ENCODE assay signal across 19 cellular contexts in the genomic region with DNA sequence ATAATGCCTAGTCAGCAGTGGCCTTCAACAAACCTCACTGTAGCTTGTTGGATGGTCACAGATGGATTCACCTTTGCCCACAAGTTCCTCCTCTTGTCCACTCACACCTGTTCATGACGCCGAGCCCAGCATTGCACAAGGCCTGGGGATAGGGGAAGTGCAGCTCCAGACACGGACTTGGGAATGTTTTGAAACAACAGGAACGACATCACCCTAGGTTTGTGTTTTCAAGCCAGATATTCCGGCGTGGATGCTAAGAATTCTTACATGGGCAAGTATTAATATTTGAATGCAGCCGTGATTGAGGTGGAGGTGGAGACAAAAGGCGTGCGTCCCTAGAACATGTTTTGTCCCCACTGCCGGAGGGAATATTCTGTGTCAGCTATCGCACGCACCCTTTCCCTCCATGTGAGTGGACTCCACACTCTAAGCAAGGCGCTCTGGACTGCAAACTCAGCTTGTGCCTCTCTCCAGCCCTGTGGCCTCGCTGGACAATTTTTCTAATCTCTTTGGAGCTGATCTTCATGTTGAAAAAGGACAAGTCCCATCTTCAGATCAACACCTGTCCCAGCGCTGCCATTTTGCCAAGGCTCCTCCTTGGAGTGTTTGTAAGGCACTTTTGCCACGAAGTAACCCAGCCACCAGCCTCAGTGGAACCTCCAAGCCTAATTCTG. TPM values are rescaled to one million over a fixed set of nuclear protein-coding genes. Genes with fewer than 3 reads are reported as not detected.
DNase-seq lines count a peak whose midpoint lies in the region; ATAC-seq and TF ChIP-seq lines count a peak whose summit lies in the region.
"Had no signal": no experiment of that assay in that cellular context is flagged by ENCODE, and none has a peak within 500 bp of the region (broad histone marks: within the 10 kb centered on the region; RNA-seq: fewer than 3 reads in every experiment).

No MANE protein-coding gene starts in this region.

- TF ChIP-seq CTCF in HFFc6 (IDR thresholded peaks at IDR 0.05) = no peak

- peaks cover 19% of the 10 kb centered on the region for H3K4me1 Mint-ChIP-seq in HFFc6 (ENCODE audit: low read depth)
- H3K4me1 Mint-ChIP-seq in activated T-helper 2 cell treated with anti-CD3 and anti-CD28 coated beads, Interferon-gamma antibody, Interleukin-2, Interleukin-4, amounts not matched to agents 10 μg/mL and 5 μg/mL and 100 μg/mL, durations not matched to agents 14 hours and 24 hours and 36 hours (ENCODE audit: low read depth) = peaks cover 37% of the 10 kb centered on the region
- peaks cover 23 to 59% (median 29%) of the 10 kb centered on the region in 7 donors for H3K4me1 Mint-ChIP-seq in naive thymus-derived CD4-positive, alpha-beta T cell

- H3K27me3 Mint-ChIP-seq in HFFc6 (ENCODE audit: insufficient read depth) = peaks cover 9% of the 10 kb centered on the region
- H3K27me3 Mint-ChIP-seq in activated T-helper 2 cell treated with anti-CD3 and anti-CD28 coated beads, Interferon-gamma antibody, Interleukin-2, Interleukin-4, amounts not matched to agents 10 μg/mL and 5 μg/mL and 100 μg/mL, durations not matched to agents 14 hours and 24 hours and 36 hours (ENCODE audit: low read depth) = no peaks in the 10 kb centered on the region
- peaks cover 0 to 8% (median 2%) of the 10 kb centered on the region in 5 donors for H3K27me3 Mint-ChIP-seq in naive thymus-derived CD4-positive, alpha-beta T cell

- peaks cover 6% of the 10 kb centered on the region for H3K36me3 Mint-ChIP-seq in HFFc6 (ENCODE audit: low read depth)
- H3K36me3 Mint-ChIP-seq in activated T-helper 2 cell treated with anti-CD3 and anti-CD28 coated beads, Interferon-gamma antibody, Interleukin-2, Interleukin-4, amounts not matched to agents 10 μg/mL and 5 μg/mL and 100 μg/mL, durations not matched to agents 14 hours and 24 hours and 36 hours (ENCODE audit: low read depth) = peaks cover 18% of the 10 kb centered on the region
- H3K36me3 Mint-ChIP-seq in naive thymus-derived CD4-positive, alpha-beta T cell = peaks cover 0 to 18% (median 3%) of the 10 kb centered on the region in 5 donors

- peaks cover 48 to 55% (median 51%) of the 10 kb centered on the region in 10 experiments for H3K4me1 ChIP-seq in BLaER1 treated with 17β-estradiol and CSF1 and Interleukin-3, amounts not matched to agents 10 nM and 100 nM
- peaks cover 9 to 16% of the 10 kb centered on the region in 2 donors for H3K4me1 ChIP-seq in naive thymus-derived CD4-positive, alpha-beta T cell (ENCODE audit: control insufficient read depth in 2 of 2, insufficient read depth in 2 of 2, low read length in 2 of 2)

- no peaks in the 10 kb centered on the region for H3K9me3 Mint-ChIP-seq in HFFc6
- H3K9me3 Mint-ChIP-seq in activated T-helper 2 cell treated with anti-CD3 and anti-CD28 coated beads, Interferon-gamma antibody, Interleukin-2, Interleukin-4, amounts not matched to agents 10 μg/mL and 5 μg/mL and 100 μg/mL, durations not matched to agents 14 hours and 24 hours and 36 hours = no peaks in the 10 kb centered on the region
- peaks cover 0 to 2% (median 0%) of the 10 kb centered on the region in 11 donors for H3K9me3 Mint-ChIP-seq in naive thymus-derived CD4-positive, alpha-beta T cell
- H3K9me3 Mint-ChIP-seq: activated naive CD4-positive, alpha-beta T cell treated with anti-CD3 and anti-CD28 coated beads, Interleukin-2, amount 50 U/mL, for 72 hours had no signal

- 0 out of 22 replicates have a peak overlapping the region, but pooled peaks of 1 of the 11 experiments have one; percentile 3 for H3K9ac ChIP-seq in BLaER1 treated with 17β-estradiol and CSF1 and Interleukin-3, amounts not matched to agents 10 nM and 100 nM

- H3K27ac Mint-ChIP-seq in HFFc6 = no peak overlapping the region
- no peak overlapping the region for H3K27ac Mint-ChIP-seq in activated T-helper 2 cell treated with anti-CD3 and anti-CD28 coated beads, Interferon-gamma antibody, Interleukin-2, Interleukin-4, amounts not matched to agents 10 μg/mL and 5 μg/mL and 100 μg/mL, durations not matched to agents 14 hours and 24 hours and 36 hours
- peak overlapping the region in 7 of 9 donors; percentile 9 to 97 (median 54) for H3K27ac Mint-ChIP-seq in naive thymus-derived CD4-positive, alpha-beta T cell

- H3K4me3 ChIP-seq in BLaER1 treated with 17β-estradiol and CSF1 and Interleukin-3, amounts not matched to agents 10 nM and 100 nM = no peak overlapping the region
- no peak overlapping the region for H3K4me3 ChIP-seq in naive thymus-derived CD4-positive, alpha-beta T cell (ENCODE audit: low read length)

- no peak for DNase-seq in HFFc6
- DNase-seq in activated T-helper 2 cell treated with anti-CD3 and anti-CD28 coated beads, Interferon-gamma antibody, Interleukin-2, Interleukin-4, amounts not matched to agents 10 μg/mL and 5 μg/mL and 100 μg/mL, durations not matched to agents 14 hours and 24 hours and 36 hours (ENCODE audit: low spot score) = no peak
- no peak for DNase-seq in naive thymus-derived CD4-positive, alpha-beta T cell
- no peak for DNase-seq in GDM1 (lab: John Stamatoyannopoulos, UW)
- no peak for DNase-seq in SIG-M5 (lab: John Stamatoyannopoulos, UW)
- DNase-seq in stimulated activated CD4-positive, alpha-beta T cell treated with anti-CD3 and anti-CD28 coated beads, Interleukin-15, amount 100 ng/mL, for 24 hours = no peak
- DNase-seq: activated CD4-positive, CD25-positive, alpha-beta regulatory T cell; GF-D8; KBM-7; NCI-H1436 treated with DMSO at 0.1 percent for 48 hours; NCI-H774 had no signal

- peak overlapping the region; percentile 8 to 89 (median 80); a peak in 17 of 22 replicates for H3K4me2 ChIP-seq in BLaER1 treated with 17β-estradiol and CSF1 and Interleukin-3, amounts not matched to agents 10 nM and 100 nM

- peaks cover 0 to 7% (median 0%) of the 10 kb centered on the region in 11 experiments; a peak in 1 of 22 replicates for H4K20me1 ChIP-seq in BLaER1 treated with 17β-estradiol and CSF1 and Interleukin-3, amounts not matched to agents 10 nM and 100 nM

- H3K36me3 ChIP-seq in BLaER1 treated with 17β-estradiol and CSF1 and Interleukin-3, amounts not matched to agents 10 nM and 100 nM = peaks cover 0 to 17% (median 7%) of the 10 kb centered on the region in 11 experiments; a peak in 9 of 22 replicates
- peaks cover 0 to 5% (median 0%) of the 10 kb centered on the region in 3 experiments for H3K36me3 ChIP-seq in naive thymus-derived CD4-positive, alpha-beta T cell (ENCODE audit: control insufficient read depth in 2 of 3, insufficient read depth in 3 of 3, low read length in 3 of 3)
- H3K36me3 ChIP-seq: right atrium auricular region had no signal

- peak overlapping the region; percentile 23; the same call in 1 of the 2 replicates for H3K4me3 Mint-ChIP-seq in HFFc6
- H3K4me3 Mint-ChIP-seq in activated T-helper 2 cell treated with anti-CD3 and anti-CD28 coated beads, Interferon-gamma antibody, Interleukin-2, Interleukin-4, amounts not matched to agents 10 μg/mL and 5 μg/mL and 100 μg/mL, durations not matched to agents 14 hours and 24 hours and 36 hours (ENCODE audit: low read depth) = peak overlapping the region; percentile 57
- peak overlapping the region in 8 of 10 donors; percentile 13 to 51 (median 32) for H3K4me3 Mint-ChIP-seq in naive thymus-derived CD4-positive, alpha-beta T cell

- intact Hi-C loops in activated T-helper 2 cell treated with anti-CD3 and anti-CD28 coated beads, Interferon-gamma antibody, Interleukin-2, Interleukin-4, amounts not matched to agents 10 μg/mL and 5 μg/mL and 100 μg/mL, durations not matched to agents 14 hours and 24 hours and 36 hours (cut with micrococcal nuclease) = no loop called here
- intact Hi-C loops in naive thymus-derived CD4-positive, alpha-beta T cell (cut with micrococcal nuclease) = no loop called here

- POLR2A ChIA-PET in naive thymus-derived CD4-positive, alpha-beta T cell (lab: Charles Lee) = interaction anchor here (0.6 to 0.7 kb wide), 2 partner anchors 14 to 52 kb away, joined by 3 to 5 read pairs; no protein-coding TSS in a partner anchor

- 0 out of 22 replicates have a peak overlapping the region, but pooled peaks of 1 of the 11 experiments have one; percentile 55 for H3K27ac ChIP-seq in BLaER1 treated with 17β-estradiol and CSF1 and Interleukin-3, amounts not matched to agents 10 nM and 100 nM
- no peak overlapping the region for H3K27ac ChIP-seq in naive thymus-derived CD4-positive, alpha-beta T cell (ENCODE audit: low read depth, low read length)
- H3K27ac ChIP-seq: right atrium auricular region had no signal

- H3K27me3 ChIP-seq in BLaER1 treated with 17β-estradiol and CSF1 and Interleukin-3, amounts not matched to agents 10 nM and 100 nM = peaks cover 7 to 22% (median 17%) of the 10 kb centered on the region in 11 experiments
- no peaks in the 10 kb centered on the region for H3K27me3 ChIP-seq in naive thymus-derived CD4-positive, alpha-beta T cell (ENCODE audit: control insufficient read depth in 2 of 2, insufficient read depth in 2 of 2, low read length in 2 of 2)
- H3K27me3 ChIP-seq: right atrium auricular region had no signal

- CTCF ChIA-PET in naive thymus-derived CD4-positive, alpha-beta T cell (lab: Charles Lee) = interaction anchor here (0.6 kb wide), 1 partner anchor 1558 kb away, joined by 3 read pairs; no protein-coding TSS in a partner anchor

- ATAC-seq in naive thymus-derived CD4-positive, alpha-beta T cell = no peak
- ATAC-seq in GM19023 (IDR thresholded peaks at IDR 0.05; ENCODE audit: unreplicated experiment) = no peak
- ATAC-seq: activated naive CD4-positive, alpha-beta T cell treated with anti-CD3 and anti-CD28 coated beads, Interleukin-2, amount 50 U/mL, for 72 hours had no signal

- H3K9me3 ChIP-seq in BLaER1 treated with 17β-estradiol and CSF1 and Interleukin-3, amounts not matched to agents 10 nM and 100 nM (replicated peaks in 1 of 11) = no peaks in the 10 kb centered on the region
- no peaks in the 10 kb centered on the region for H3K9me3 ChIP-seq in naive thymus-derived CD4-positive, alpha-beta T cell (ENCODE audit: control insufficient read depth in 2 of 3, low read length in 3 of 3)
- H3K9me3 ChIP-seq: right atrium auricular region had no signal

RNA-seq across cellular contexts. Expression of a gene that starts 2.0 kb away (rescaled TPM):
- total RNA-seq in HFFc6 (2021; fragmentation: NEBNext Ultra II Directional; extraction: Animal tissue kit (Norgen Biotek cat#: 25700)) = 10 to 100 TPM; 15.6 to 19.0 (median 16.2) TPM
- total RNA-seq in activated T-helper 2 cell treated with anti-CD3 and anti-CD28 coated beads, Interferon-gamma antibody, Interleukin-2, Interleukin-4, amounts not matched to agents 10 μg/mL and 5 μg/mL and 100 μg/mL, durations not matched to agents 14 hours and 24 hours and 36 hours = 39.7 and 40.8 TPM in 2 replicates
- total RNA-seq in naive thymus-derived CD4-positive, alpha-beta T cell = 10 to 100 TPM; 43.6 to 81.2 (median 68.5) TPM
- polyA plus RNA-seq in naive thymus-derived CD4-positive, alpha-beta T cell = 10 to 100 TPM; 17.2 to 28.9 TPM

RNA-seq across cellular contexts. Expression of a gene that starts 12.9 kb away (rescaled TPM):
- total RNA-seq in HFFc6 (2021; fragmentation: NEBNext Ultra II Directional; extraction: Animal tissue kit (Norgen Biotek cat#: 25700)) = not detected
- not detected in 2 replicates for total RNA-seq in activated T-helper 2 cell treated with anti-CD3 and anti-CD28 coated beads, Interferon-gamma antibody, Interleukin-2, Interleukin-4, amounts not matched to agents 10 μg/mL and 5 μg/mL and 100 μg/mL, durations not matched to agents 14 hours and 24 hours and 36 hours
- not detected for total RNA-seq in naive thymus-derived CD4-positive, alpha-beta T cell
- not detected for polyA plus RNA-seq in naive thymus-derived CD4-positive, alpha-beta T cell
- total RNA-seq: activated naive CD4-positive, alpha-beta T cell treated with anti-CD3 and anti-CD28 coated beads, Interleukin-2, amount 50 U/mL, for 72 hours; fibroblast of lung; right atrium auricular region; SK-MEL-5; subcutaneous adipose tissue had no signal
- polyA plus RNA-seq: BJ, fibroblast of lung had no signal

Comparison
In these comparisons a context has a peak if more than half of its experiments do, and no peak if none do; other contexts are left out.
1. H3K27ac Mint-ChIP-seq: peak in naive thymus-derived CD4-positive, alpha-beta T cell (7 of 9); none in HFFc6 (single experiment) and activated T-helper 2 cell treated with anti-CD3 and anti-CD28 coated beads, Interferon-gamma antibody, Interleukin-2, Interleukin-4, amounts not matched to agents 10 μg/mL and 5 μg/mL and 100 μg/mL, durations not matched to agents 14 hours and 24 hours and 36 hours (single experiment).
2. Peak in every context shown above with its lines, with median percentiles within 50 percentile points of each other: H3K4me3 Mint-ChIP-seq.